38 cellular contexts compared by ENCODE assay signal in the genomic region with DNA sequence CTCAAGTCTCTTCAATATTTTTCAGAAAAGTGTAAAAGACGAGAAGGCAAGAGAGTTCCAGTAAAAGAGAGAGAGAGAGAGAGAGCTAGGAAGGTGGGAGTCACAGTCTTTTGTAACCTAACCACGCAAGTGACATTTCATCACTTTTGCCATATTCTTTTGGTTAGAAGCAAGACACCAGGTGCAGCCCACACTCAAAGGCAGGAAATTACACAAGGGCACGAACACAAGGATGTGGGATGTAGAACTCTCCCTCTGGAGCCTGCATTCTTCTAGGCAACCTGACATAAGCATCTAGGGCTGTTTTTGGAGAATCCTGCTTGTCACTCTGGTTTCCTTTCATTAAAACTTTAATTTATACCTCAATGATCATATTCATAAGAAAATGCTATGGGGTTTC.
"Had no signal": no experiment of that assay in that cellular context is flagged by ENCODE, and none has a peak within 500 bp of the region (broad histone marks: within the 10 kb centered on the region; RNA-seq: fewer than 3 reads in every experiment).

No MANE protein-coding gene starts in this region.

- H3K9ac ChIP-seq: KMS-11 had no signal

- H3K4me1 Mint-ChIP-seq: activated CD4-positive, alpha-beta T cell treated with anti-CD3 and anti-CD28 coated beads for 36 hours; activated CD4-positive, alpha-beta T cell treated with anti-CD3 and anti-CD28 coated beads, Interleukin-2, amount 10 ng/mL, durations not matched to agents 7 days and 5 days; WTC11 had no signal

- DNase-seq: activated CD4-positive, alpha-beta T cell treated with anti-CD3 and anti-CD28 coated beads for 36 hours; activated CD4-positive, alpha-beta T cell treated with anti-CD3 and anti-CD28 coated beads, Interleukin-2, amount 10 ng/mL, durations not matched to agents 7 days and 5 days; activated CD4-positive, alpha-beta T cell treated with anti-CD3 and anti-CD28 coated beads, Interleukin-2, amount 50 U/mL, for 48 hours; activated CD8-positive, alpha-beta memory T cell treated with anti-CD3 and anti-CD28 coated beads, Interleukin-2, amount 50 U/mL, for 4 hours; activated CD8-positive, alpha-beta T cell treated with anti-CD3 and anti-CD28 coated beads, Interleukin-2, amount 10 ng/mL, durations not matched to agents 7 days and 5 days; activated gamma-delta T cell treated with Interleukin-2 at 50 U/mL for 16 hours; activated naive CD4-positive, alpha-beta T cell treated with anti-CD3 and anti-CD28 coated beads for 36 hours; activated T-cell treated with anti-CD3 and anti-CD28 coated beads for 4 hours; activated T-cell treated with anti-CD3 and anti-CD28 coated beads, Interleukin-2, amount 50 U/mL, for 4 hours; adrenal gland; body of pancreas; MM.1S; NCI-H1092 treated with DMSO at 0.1 percent for 48 hours; NCI-H1417; NCI-H146; NCI-H187; NCI-H2029 treated with DMSO at 0.1 percent for 48 hours; NCI-H2107; NCI-H2171; NCI-H446; NCI-H510A treated with DMSO at 0.1 percent for 48 hours; NCI-H69; NCI-H82; NK-92 treated with Interleukin-12 subunit alpha and Interleukin-12 subunit beta, amount 100 ng/mL, for 24 hours; PC-3; Peyer's patch; SIG-M5; T1000 had no signal

- H3K36me3 Mint-ChIP-seq: activated naive CD4-positive, alpha-beta T cell treated with anti-CD3 and anti-CD28 coated beads, Interleukin-2, amount 50 U/mL, for 72 hours; WTC11 had no signal

- H3K27me3 ChIP-seq: adrenal gland, body of pancreas, breast epithelium, Peyer's patch had no signal

- H3K4me2 ChIP-seq: KMS-11 had no signal

- H3K4me1 ChIP-seq: adrenal gland, body of pancreas, breast epithelium, Peyer's patch had no signal

- H3K27me3 Mint-ChIP-seq: activated CD4-positive, alpha-beta T cell treated with anti-CD3 and anti-CD28 coated beads for 36 hours; activated CD4-positive, alpha-beta T cell treated with anti-CD3 and anti-CD28 coated beads, Interleukin-2, amount 10 ng/mL, durations not matched to agents 7 days and 5 days had no signal

- ATAC-seq: activated CD4-positive, alpha-beta T cell treated with anti-CD3 and anti-CD28 coated beads for 36 hours; activated CD4-positive, CD25-positive, alpha-beta regulatory T cell treated with anti-CD3 and anti-CD28 coated beads, Interleukin-2, amount 50 U/mL, for 24 hours; activated CD8-positive, alpha-beta T cell treated with anti-CD3 and anti-CD28 coated beads, Interleukin-2, amount 10 ng/mL, durations not matched to agents 7 days and 5 days; activated naive CD4-positive, alpha-beta T cell treated with anti-CD3 and anti-CD28 coated beads, Interleukin-2, amount 50 U/mL, for 72 hours; activated T-cell treated with anti-CD3 and anti-CD28 coated beads, Interleukin-2, amount 50 U/mL, for 4 hours; body of pancreas; PC-3; Right ventricle myocardium inferior; SK-N-SH treated with all-trans-retinoic acid at 6 μM for 48 hours; WTC11 had no signal

- H3K4me3 Mint-ChIP-seq: activated CD4-positive, alpha-beta T cell treated with anti-CD3 and anti-CD28 coated beads for 36 hours; activated CD4-positive, alpha-beta T cell treated with anti-CD3 and anti-CD28 coated beads, Interleukin-2, amount 10 ng/mL, durations not matched to agents 7 days and 5 days; activated CD8-positive, alpha-beta T cell treated with anti-CD3 and anti-CD28 coated beads, Interleukin-2, amount 10 ng/mL, durations not matched to agents 7 days and 5 days; activated naive CD4-positive, alpha-beta T cell treated with anti-CD3 and anti-CD28 coated beads for 36 hours; activated T-cell treated with anti-CD3 and anti-CD28 coated beads, Interleukin-2, amount 50 U/mL, for 4 hours; activated T-helper 1 cell treated with anti-CD3 and anti-CD28 coated beads, Interleukin-12 subunit alpha, Interleukin-12 subunit beta, Interleukin-2, Interleukin-4 antibody, amounts not matched to agents 30 ng/mL and 10 ng/mL and 1 ng/mL, durations not matched to agents 14 hours and 24 hours and 36 hours; WTC11 had no signal

- H3K9me3 ChIP-seq: adrenal gland, body of pancreas, breast epithelium, Peyer's patch had no signal

- H3K4me3 ChIP-seq: adrenal gland, body of pancreas, breast epithelium, coronary artery, Peyer's patch had no signal

- H3K9me3 Mint-ChIP-seq: WTC11 had no signal

- H3K27ac Mint-ChIP-seq: activated CD4-positive, alpha-beta T cell treated with anti-CD3 and anti-CD28 coated beads for 36 hours; activated CD4-positive, alpha-beta T cell treated with anti-CD3 and anti-CD28 coated beads, Interleukin-2, amount 10 ng/mL, durations not matched to agents 7 days and 5 days; activated CD8-positive, alpha-beta T cell treated with anti-CD3 and anti-CD28 coated beads, Interleukin-2, amount 10 ng/mL, durations not matched to agents 7 days and 5 days; activated naive CD4-positive, alpha-beta T cell treated with anti-CD3 and anti-CD28 coated beads for 36 hours; activated naive CD4-positive, alpha-beta T cell treated with anti-CD3 and anti-CD28 coated beads, Interleukin-2, amount 50 U/mL, for 72 hours; activated T-helper 1 cell treated with anti-CD3 and anti-CD28 coated beads, Interleukin-12 subunit alpha, Interleukin-12 subunit beta, Interleukin-2, Interleukin-4 antibody, amounts not matched to agents 30 ng/mL and 10 ng/mL and 1 ng/mL, durations not matched to agents 14 hours and 24 hours and 36 hours; WTC11 had no signal

- H3K27ac ChIP-seq: adrenal gland, body of pancreas, breast epithelium, coronary artery, KMS-11, Peyer's patch, RWPE1 had no signal

- H3K36me3 ChIP-seq: adrenal gland, breast epithelium, Peyer's patch had no signal
